ENCODE assay signal across 14 cellular contexts in genomic region chr3:186261638-186262037, GRCh38.
DNase-seq lines count a peak whose midpoint lies in the region; ATAC-seq, FAIRE-seq and TF ChIP-seq lines count a peak whose summit lies in the region.
"Had no signal": no experiment of that assay in that cellular context is flagged by ENCODE, and none has a peak within 500 bp of the region (broad histone marks: within the 10 kb centered on the region; RNA-seq: fewer than 3 reads in every experiment).

No MANE protein-coding gene starts in this region.

- DNase-seq in NCI-H82 (lab: John Stamatoyannopoulos, UW) (peak; percentile 68), NCI-H82 treated with DMSO at 0.1 percent for 48 hours (lab: John Stamatoyannopoulos, UW; ENCODE audit: unreplicated experiment) (no peak), LNCaP clone FGC (ENCODE audit: low read depth) (no peak), bronchial epithelial cell (ENCODE audit: low read depth) (no peak), neural crest cell (ENCODE audit: low read depth, low spot score) (no peak)
- DNase-seq: activated CD4-positive, CD25-positive, alpha-beta regulatory T cell treated with anti-CD3 and anti-CD28 coated beads, Interleukin-2, amount 50 U/mL, for 72 hours; effector CD4-positive, alpha-beta T cell; MG63; natural killer cell had no signal

- H3K9me3 Mint-ChIP-seq in neural crest cell: no peaks in the 10 kb centered on the region
- H3K9me3 Mint-ChIP-seq: activated naive CD4-positive, alpha-beta T cell treated with anti-CD3 and anti-CD28 coated beads, Interleukin-2, amount 50 U/mL, for 72 hours; natural killer cell; stimulated activated naive CD8-positive, alpha-beta T cell treated with anti-CD3 and anti-CD28 coated beads, Interleukin-15, Interleukin-2, amounts not matched to agents 100 ng/mL and 50 ng/mL, for 24 hours had no signal

- no peak for ATAC-seq in HG02840 (IDR thresholded peaks at IDR 0.05; ENCODE audit: low FRiP score, unreplicated experiment)
- no peak for ATAC-seq in GM19452 (IDR thresholded peaks at IDR 0.05; ENCODE audit: unreplicated experiment)
- no peak for ATAC-seq in HG02798 (IDR thresholded peaks at IDR 0.05; ENCODE audit: poor library complexity, unreplicated experiment)
- ATAC-seq: activated naive CD4-positive, alpha-beta T cell treated with anti-CD3 and anti-CD28 coated beads, Interleukin-2, amount 50 U/mL, for 72 hours; natural killer cell had no signal

- no peaks in the 10 kb centered on the region for H3K27me3 ChIP-seq in bronchial epithelial cell (ENCODE audit: control insufficient read depth, insufficient read depth, low read length)
- H3K27me3 ChIP-seq: MG63 had no signal

- H3K27ac Mint-ChIP-seq in neural crest cell (ENCODE audit: unreplicated experiment): no peak overlapping the region
- H3K27ac Mint-ChIP-seq: activated naive CD4-positive, alpha-beta T cell treated with anti-CD3 and anti-CD28 coated beads, Interleukin-2, amount 50 U/mL, for 72 hours; natural killer cell; stimulated activated naive CD8-positive, alpha-beta T cell treated with anti-CD3 and anti-CD28 coated beads, Interleukin-15, Interleukin-2, amounts not matched to agents 100 ng/mL and 50 ng/mL, for 24 hours had no signal

- H3K4me3 Mint-ChIP-seq in neural crest cell: no peak overlapping the region
- H3K4me3 Mint-ChIP-seq: natural killer cell; stimulated activated naive CD8-positive, alpha-beta T cell treated with anti-CD3 and anti-CD28 coated beads, Interleukin-15, Interleukin-2, amounts not matched to agents 100 ng/mL and 50 ng/mL, for 24 hours had no signal

- H3K36me3 ChIP-seq in bronchial epithelial cell (ENCODE audit: control insufficient read depth, insufficient read depth, low read length): no peaks in the 10 kb centered on the region
- H3K36me3 ChIP-seq: MG63 had no signal

- TF ChIP-seq CTCF in LNCaP clone FGC (IDR thresholded peaks at IDR 0.05; ENCODE audit: control insufficient read depth, extremely low read depth, insufficient read depth) (peak; percentile 18; the same call in 1 of the 2 replicates), bronchial epithelial cell (IDR thresholded peaks at IDR 0.05; ENCODE audit: insufficient read depth, low read length, severe bottlenecking) (peak; percentile 9), neural crest cell (conservative IDR thresholded peaks at IDR 0.05) (peak; percentile 28)

- no peak overlapping the region for H3K4me3 ChIP-seq in LNCaP clone FGC (ENCODE audit: low read depth, low read length)
- H3K4me3 ChIP-seq in bronchial epithelial cell (ENCODE audit: low read depth, low read length): no peak overlapping the region
- H3K4me3 ChIP-seq: MG63 had no signal

- no peaks in the 10 kb centered on the region for H3K36me3 Mint-ChIP-seq in neural crest cell (ENCODE audit: low read depth)
- H3K36me3 Mint-ChIP-seq: natural killer cell had no signal

- peaks cover 19% of the 10 kb centered on the region for H3K4me1 Mint-ChIP-seq in neural crest cell

- H3K27me3 Mint-ChIP-seq in neural crest cell (ENCODE audit: low read depth): peaks cover 29% of the 10 kb centered on the region

- no peak for FAIRE-seq in bronchial epithelial cell (lab: Jason Lieb, UNC)
